In the genomic region with DNA sequence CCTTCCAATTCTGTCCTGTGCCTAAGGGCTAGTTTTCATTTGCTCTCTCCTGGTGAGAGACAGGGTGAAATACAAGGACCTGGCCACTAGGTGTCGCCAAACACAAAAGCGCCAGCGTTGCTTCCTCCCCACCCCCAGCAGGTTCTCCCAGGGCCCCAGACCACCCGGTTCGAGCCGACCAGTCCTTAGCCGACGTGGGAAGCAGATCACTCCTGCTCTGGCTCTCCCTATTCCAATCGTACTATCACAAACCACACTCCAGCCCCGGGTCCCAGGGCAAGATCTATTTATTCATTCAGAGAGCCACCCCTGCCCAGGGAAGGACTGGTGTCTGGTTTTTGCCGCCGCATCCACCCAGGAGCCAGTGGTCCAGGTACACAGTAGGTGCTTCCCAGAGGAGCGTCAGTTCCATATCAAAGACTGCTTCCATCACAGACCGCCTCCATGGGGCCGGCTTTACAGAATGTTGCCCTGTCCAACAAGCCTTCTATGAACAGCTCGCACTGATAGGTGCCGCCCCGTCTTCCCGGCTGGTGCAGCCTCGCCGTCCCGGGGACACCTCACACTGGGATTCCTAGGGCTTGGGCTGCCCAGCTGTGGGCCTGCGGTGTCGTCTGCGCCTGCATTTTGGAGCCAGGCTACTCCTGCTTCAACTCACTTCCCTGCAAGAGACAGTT, we compare ENCODE assay signal across 1 cellular context.
TF ChIP-seq lines count a peak whose summit lies in the region.

No MANE protein-coding gene starts in this region.

TF ChIP-seq in GM12878, 131 proteins besides CTCF, POLR2A, EP300 and RAD21 (continued from another document and continues in another):
- TF ChIP-seq, protein P1, sequence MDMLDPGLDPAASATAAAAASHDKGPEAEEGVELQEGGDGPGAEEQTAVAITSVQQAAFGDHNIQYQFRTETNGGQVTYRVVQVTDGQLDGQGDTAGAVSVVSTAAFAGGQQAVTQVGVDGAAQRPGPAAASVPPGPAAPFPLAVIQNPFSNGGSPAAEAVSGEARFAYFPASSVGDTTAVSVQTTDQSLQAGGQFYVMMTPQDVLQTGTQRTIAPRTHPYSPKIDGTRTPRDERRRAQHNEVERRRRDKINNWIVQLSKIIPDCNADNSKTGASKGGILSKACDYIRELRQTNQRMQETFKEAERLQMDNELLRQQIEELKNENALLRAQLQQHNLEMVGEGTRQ (IDR thresholded peaks at IDR 0.05; ENCODE audit: borderline replicate concordance, low read depth, low read length) = no peak
- TF ChIP-seq RFX5 (IDR thresholded peaks at IDR 0.05; ENCODE audit: low read depth, low read length) = no peak
- TF ChIP-seq, protein P2, sequence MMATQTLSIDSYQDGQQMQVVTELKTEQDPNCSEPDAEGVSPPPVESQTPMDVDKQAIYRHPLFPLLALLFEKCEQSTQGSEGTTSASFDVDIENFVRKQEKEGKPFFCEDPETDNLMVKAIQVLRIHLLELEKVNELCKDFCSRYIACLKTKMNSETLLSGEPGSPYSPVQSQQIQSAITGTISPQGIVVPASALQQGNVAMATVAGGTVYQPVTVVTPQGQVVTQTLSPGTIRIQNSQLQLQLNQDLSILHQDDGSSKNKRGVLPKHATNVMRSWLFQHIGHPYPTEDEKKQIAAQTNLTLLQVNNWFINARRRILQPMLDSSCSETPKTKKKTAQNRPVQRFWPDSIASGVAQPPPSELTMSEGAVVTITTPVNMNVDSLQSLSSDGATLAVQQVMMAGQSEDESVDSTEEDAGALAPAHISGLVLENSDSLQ (IDR thresholded peaks at IDR 0.05) = 0 out of 2 replicates have a peak, but pooled peaks have one; percentile 9
- no peak for TF ChIP-seq CBX3 (IDR thresholded peaks at IDR 0.05; ENCODE audit: borderline replicate concordance, low read depth)
- TF ChIP-seq, protein P3, sequence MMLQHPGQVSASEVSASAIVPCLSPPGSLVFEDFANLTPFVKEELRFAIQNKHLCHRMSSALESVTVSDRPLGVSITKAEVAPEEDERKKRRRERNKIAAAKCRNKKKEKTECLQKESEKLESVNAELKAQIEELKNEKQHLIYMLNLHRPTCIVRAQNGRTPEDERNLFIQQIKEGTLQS (IDR thresholded peaks at IDR 0.05; ENCODE audit: borderline replicate concordance, extremely low read depth, low read depth, low read length) = no peak
- no peak for TF ChIP-seq BCL11A (IDR thresholded peaks at IDR 0.05; ENCODE audit: low read depth, low read length)
- TF ChIP-seq MYC (IDR thresholded peaks at IDR 0.05; ENCODE audit: insufficient read depth, insufficient read length, insufficient replicate concordance, low read length, severe bottlenecking) = no peak
- TF ChIP-seq SREBF1 (IDR thresholded peaks at IDR 0.05; ENCODE audit: low read length) = no peak
- no peak for TF ChIP-seq TCF3 (IDR thresholded peaks at IDR 0.05; ENCODE audit: borderline replicate concordance, insufficient read depth, low read depth, low read length)
- TF ChIP-seq ZBTB11 (CRISPR knock-in tag; IDR thresholded peaks at IDR 0.05) = no peak
- TF ChIP-seq BHLHE40 (IDR thresholded peaks at IDR 0.05; ENCODE audit: borderline replicate concordance in 1 of 2, low read depth in 2 of 2, low read length in 1 of 2) = no peak; a peak in 1 of 4 replicates
- peak; percentile 80 for TF ChIP-seq CHD2 (IDR thresholded peaks at IDR 0.05; ENCODE audit: borderline replicate concordance, low read depth, low read length)
- TF ChIP-seq, protein P4, sequence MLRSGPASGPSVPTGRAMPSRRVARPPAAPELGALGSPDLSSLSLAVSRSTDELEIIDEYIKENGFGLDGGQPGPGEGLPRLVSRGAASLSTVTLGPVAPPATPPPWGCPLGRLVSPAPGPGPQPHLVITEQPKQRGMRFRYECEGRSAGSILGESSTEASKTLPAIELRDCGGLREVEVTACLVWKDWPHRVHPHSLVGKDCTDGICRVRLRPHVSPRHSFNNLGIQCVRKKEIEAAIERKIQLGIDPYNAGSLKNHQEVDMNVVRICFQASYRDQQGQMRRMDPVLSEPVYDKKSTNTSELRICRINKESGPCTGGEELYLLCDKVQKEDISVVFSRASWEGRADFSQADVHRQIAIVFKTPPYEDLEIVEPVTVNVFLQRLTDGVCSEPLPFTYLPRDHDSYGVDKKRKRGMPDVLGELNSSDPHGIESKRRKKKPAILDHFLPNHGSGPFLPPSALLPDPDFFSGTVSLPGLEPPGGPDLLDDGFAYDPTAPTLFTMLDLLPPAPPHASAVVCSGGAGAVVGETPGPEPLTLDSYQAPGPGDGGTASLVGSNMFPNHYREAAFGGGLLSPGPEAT (IDR thresholded peaks at IDR 0.05; ENCODE audit: low read depth) = no peak
- TF ChIP-seq TARDBP (IDR thresholded peaks at IDR 0.05; ENCODE audit: borderline replicate concordance) = no peak
- 0 out of 2 replicates have a peak, but pooled peaks have one; percentile 29 for TF ChIP-seq HCFC1 (IDR thresholded peaks at IDR 0.05; ENCODE audit: low read length)
- no peak for TF ChIP-seq SP1 (IDR thresholded peaks at IDR 0.05; ENCODE audit: low read depth, low read length)
- 0 out of 2 replicates have a peak, but pooled peaks have one; percentile 10 for TF ChIP-seq MYB (IDR thresholded peaks at IDR 0.05; ENCODE audit: borderline replicate concordance, low read depth, low read length)
- no peak for TF ChIP-seq ZNF24 (IDR thresholded peaks at IDR 0.05)
- no peak for TF ChIP-seq DPF2 (IDR thresholded peaks at IDR 0.05)
- TF ChIP-seq IRF4 (IDR thresholded peaks at IDR 0.05; ENCODE audit: low read depth, low read length) = peak; percentile 46; the same call in 1 of the 2 replicates
- TF ChIP-seq, protein P5, sequence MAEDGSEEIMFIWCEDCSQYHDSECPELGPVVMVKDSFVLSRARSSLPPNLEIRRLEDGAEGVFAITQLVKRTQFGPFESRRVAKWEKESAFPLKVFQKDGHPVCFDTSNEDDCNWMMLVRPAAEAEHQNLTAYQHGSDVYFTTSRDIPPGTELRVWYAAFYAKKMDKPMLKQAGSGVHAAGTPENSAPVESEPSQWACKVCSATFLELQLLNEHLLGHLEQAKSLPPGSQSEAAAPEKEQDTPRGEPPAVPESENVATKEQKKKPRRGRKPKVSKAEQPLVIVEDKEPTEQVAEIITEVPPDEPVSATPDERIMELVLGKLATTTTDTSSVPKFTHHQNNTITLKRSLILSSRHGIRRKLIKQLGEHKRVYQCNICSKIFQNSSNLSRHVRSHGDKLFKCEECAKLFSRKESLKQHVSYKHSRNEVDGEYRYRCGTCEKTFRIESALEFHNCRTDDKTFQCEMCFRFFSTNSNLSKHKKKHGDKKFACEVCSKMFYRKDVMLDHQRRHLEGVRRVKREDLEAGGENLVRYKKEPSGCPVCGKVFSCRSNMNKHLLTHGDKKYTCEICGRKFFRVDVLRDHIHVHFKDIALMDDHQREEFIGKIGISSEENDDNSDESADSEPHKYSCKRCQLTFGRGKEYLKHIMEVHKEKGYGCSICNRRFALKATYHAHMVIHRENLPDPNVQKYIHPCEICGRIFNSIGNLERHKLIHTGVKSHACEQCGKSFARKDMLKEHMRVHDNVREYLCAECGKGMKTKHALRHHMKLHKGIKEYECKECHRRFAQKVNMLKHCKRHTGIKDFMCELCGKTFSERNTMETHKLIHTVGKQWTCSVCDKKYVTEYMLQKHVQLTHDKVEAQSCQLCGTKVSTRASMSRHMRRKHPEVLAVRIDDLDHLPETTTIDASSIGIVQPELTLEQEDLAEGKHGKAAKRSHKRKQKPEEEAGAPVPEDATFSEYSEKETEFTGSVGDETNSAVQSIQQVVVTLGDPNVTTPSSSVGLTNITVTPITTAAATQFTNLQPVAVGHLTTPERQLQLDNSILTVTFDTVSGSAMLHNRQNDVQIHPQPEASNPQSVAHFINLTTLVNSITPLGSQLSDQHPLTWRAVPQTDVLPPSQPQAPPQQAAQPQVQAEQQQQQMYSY (CRISPR knock-in tag; IDR thresholded peaks at IDR 0.05) = no peak
- TF ChIP-seq NBN (IDR thresholded peaks at IDR 0.05) = 0 out of 2 replicates have a peak, but pooled peaks have one; percentile 25
- TF ChIP-seq EZH2 (IDR thresholded peaks at IDR 0.05; ENCODE audit: borderline replicate concordance, control insufficient read depth, low read depth, low read length) = no peak
- TF ChIP-seq SRF (IDR thresholded peaks at IDR 0.05; ENCODE audit: low read depth in 2 of 2, low read length in 2 of 2) = no peak
- no peak for TF ChIP-seq CBX5 (IDR thresholded peaks at IDR 0.05; ENCODE audit: low read depth)
- TF ChIP-seq, protein P6, sequence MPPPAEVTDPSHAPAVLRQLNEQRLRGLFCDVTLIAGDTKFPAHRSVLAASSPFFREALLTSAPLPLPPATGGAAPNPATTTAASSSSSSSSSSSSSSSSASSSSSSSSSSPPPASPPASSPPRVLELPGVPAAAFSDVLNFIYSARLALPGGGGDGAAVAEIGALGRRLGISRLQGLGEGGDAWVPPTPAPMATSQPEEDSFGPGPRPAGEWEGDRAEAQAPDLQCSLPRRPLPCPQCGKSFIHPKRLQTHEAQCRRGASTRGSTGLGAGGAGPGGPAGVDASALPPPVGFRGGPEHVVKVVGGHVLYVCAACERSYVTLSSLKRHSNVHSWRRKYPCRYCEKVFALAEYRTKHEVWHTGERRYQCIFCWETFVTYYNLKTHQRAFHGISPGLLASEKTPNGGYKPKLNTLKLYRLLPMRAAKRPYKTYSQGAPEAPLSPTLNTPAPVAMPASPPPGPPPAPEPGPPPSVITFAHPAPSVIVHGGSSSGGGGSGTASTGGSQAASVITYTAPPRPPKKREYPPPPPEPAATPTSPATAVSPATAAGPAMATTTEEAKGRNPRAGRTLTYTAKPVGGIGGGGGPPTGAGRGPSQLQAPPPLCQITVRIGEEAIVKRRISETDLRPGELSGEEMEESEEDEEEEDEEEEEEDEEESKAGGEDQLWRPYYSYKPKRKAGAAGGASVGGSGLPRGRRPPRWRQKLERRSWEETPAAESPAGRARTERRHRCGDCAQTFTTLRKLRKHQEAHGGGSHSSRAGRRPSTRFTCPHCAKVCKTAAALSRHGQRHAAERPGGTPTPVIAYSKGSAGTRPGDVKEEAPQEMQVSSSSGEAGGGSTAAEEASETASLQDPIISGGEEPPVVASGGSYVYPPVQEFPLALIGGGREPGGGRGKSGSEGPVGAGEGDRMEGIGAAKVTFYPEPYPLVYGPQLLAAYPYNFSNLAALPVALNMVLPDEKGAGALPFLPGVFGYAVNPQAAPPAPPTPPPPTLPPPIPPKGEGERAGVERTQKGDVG (CRISPR knock-in tag; IDR thresholded peaks at IDR 0.05) = no peak
- no peak for TF ChIP-seq RAD51 (IDR thresholded peaks at IDR 0.05)
- TF ChIP-seq SMC3 (IDR thresholded peaks at IDR 0.05; ENCODE audit: borderline replicate concordance, low read length) = peak; percentile 96
- TF ChIP-seq TAF1 (IDR thresholded peaks at IDR 0.05; ENCODE audit: borderline replicate concordance, low read depth, low read length) = no peak
- TF ChIP-seq NR2F1 (conservative IDR thresholded peaks at IDR 0.05) = 0 out of 2 replicates have a peak, but pooled peaks have one; percentile 15
- TF ChIP-seq MEF2B (IDR thresholded peaks at IDR 0.05; ENCODE audit: partially characterized antibody, poor library complexity, severe bottlenecking) = no peak
- no peak for TF ChIP-seq CUX1 (IDR thresholded peaks at IDR 0.05; ENCODE audit: insufficient replicate concordance, low read depth, low read length)
- no peak for TF ChIP-seq MXI1 (IDR thresholded peaks at IDR 0.05; ENCODE audit: low read depth, low read length)
